In the genomic region with DNA sequence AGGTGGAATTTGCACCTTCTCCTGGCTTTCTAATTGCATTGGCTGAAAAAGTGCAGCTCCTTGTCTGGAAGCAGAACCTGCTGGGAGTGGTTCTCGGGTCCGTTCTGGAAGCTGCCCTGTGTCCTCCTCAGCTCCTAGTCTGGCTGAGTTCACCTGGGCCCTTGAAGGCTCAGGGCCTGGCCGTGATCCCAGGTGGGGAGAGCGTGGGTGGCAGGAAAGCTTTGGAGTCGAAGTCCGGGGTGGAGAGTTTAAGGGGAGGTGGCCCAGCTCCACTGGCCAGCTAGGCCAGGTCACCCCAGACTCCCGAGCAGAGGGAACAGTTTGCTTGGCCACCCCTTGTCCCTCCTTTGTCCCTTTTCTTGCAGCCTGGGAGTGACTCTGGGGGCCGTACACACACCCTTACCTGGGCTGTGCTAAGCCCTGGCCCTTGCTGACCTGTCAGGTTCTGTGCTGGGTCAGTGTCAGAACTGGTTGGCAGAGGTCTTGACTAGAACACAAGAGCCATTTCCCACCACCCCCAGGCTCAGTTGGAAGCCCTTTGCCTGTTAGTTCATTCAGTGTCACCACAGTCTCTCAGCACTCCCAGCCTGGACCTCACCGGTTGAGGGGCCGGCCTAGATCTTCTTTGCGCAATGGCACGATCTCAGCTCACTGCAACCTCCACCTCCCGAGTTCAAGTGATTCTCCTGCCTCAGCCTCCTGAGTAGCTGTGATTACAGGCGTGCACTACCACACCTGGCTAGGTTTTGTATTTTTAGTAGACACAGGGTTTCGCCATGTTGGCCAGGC, we compare ENCODE assay signal across 19 cellular contexts.
"Had no signal": no experiment of that assay in that cellular context is flagged by ENCODE, and none has a peak within 500 bp of the region (broad histone marks: within the 10 kb centered on the region; RNA-seq: fewer than 3 reads in every experiment).

No MANE protein-coding gene starts in this region.

- DNase-seq: activated CD4-positive, alpha-beta T cell treated with anti-CD3 and anti-CD28 coated beads, Interleukin-2, amount 10 ng/mL, durations not matched to agents 24 days and 14 days; activated naive CD4-positive, alpha-beta T cell treated with anti-CD3 and anti-CD28 coated beads, Interleukin-2, amount 10 ng/mL, durations not matched to agents 7 days and 5 days; activated T-cell treated with anti-CD3 and anti-CD28 coated beads for 4 hours; adrenal gland; body of pancreas; dorsolateral prefrontal cortex; esophagus squamous epithelium; foreskin fibroblast; heart left ventricle; naive thymus-derived CD4-positive, alpha-beta T cell; posterior cingulate gyrus; SK-N-SH; T-helper 1 cell; WERI-Rb-1 had no signal

- H3K4me3 Mint-ChIP-seq: activated CD4-positive, alpha-beta T cell treated with anti-CD3 and anti-CD28 coated beads, Interleukin-2, amount 10 ng/mL, durations not matched to agents 24 days and 14 days; activated naive CD4-positive, alpha-beta T cell treated with anti-CD3 and anti-CD28 coated beads, Interleukin-2, amount 10 ng/mL, durations not matched to agents 7 days and 5 days; naive thymus-derived CD4-positive, alpha-beta T cell; stimulated activated memory B cell treated with anti-CD40 and anti-IgM and Interleukin-4, amounts not matched to agents 10 μg/mL and 1 μg/mL and 100 μg/mL, for 72 hours; type B pancreatic cell had no signal

- H3K27me3 Mint-ChIP-seq: activated CD4-positive, alpha-beta T cell treated with anti-CD3 and anti-CD28 coated beads, Interleukin-2, amount 10 ng/mL, durations not matched to agents 24 days and 14 days; activated naive CD4-positive, alpha-beta T cell treated with anti-CD3 and anti-CD28 coated beads, Interleukin-2, amount 10 ng/mL, durations not matched to agents 7 days and 5 days; naive thymus-derived CD4-positive, alpha-beta T cell; stimulated activated memory B cell treated with anti-CD40 and anti-IgM and Interleukin-4, amounts not matched to agents 10 μg/mL and 1 μg/mL and 100 μg/mL, for 72 hours; type B pancreatic cell had no signal

- H3K27me3 ChIP-seq: adrenal gland, body of pancreas, dorsolateral prefrontal cortex, esophagus squamous epithelium, heart left ventricle, neutrophil, right atrium auricular region had no signal

- H3K9me3 Mint-ChIP-seq: activated T-helper 2 cell treated with anti-CD3 and anti-CD28 coated beads, Interferon-gamma antibody, Interleukin-2, Interleukin-4, amounts not matched to agents 10 μg/mL and 5 μg/mL and 100 μg/mL, durations not matched to agents 14 hours and 24 hours and 36 hours; stimulated activated memory B cell treated with anti-CD40 and anti-IgM and Interleukin-4, amounts not matched to agents 10 μg/mL and 1 μg/mL and 100 μg/mL, for 72 hours; type B pancreatic cell had no signal

- H3K27ac Mint-ChIP-seq: activated CD4-positive, alpha-beta T cell treated with anti-CD3 and anti-CD28 coated beads, Interleukin-2, amount 10 ng/mL, durations not matched to agents 24 days and 14 days; activated naive CD4-positive, alpha-beta T cell treated with anti-CD3 and anti-CD28 coated beads, Interleukin-2, amount 10 ng/mL, durations not matched to agents 7 days and 5 days; activated T-helper 2 cell treated with anti-CD3 and anti-CD28 coated beads, Interferon-gamma antibody, Interleukin-2, Interleukin-4, amounts not matched to agents 10 μg/mL and 5 μg/mL and 100 μg/mL, durations not matched to agents 14 hours and 24 hours and 36 hours; naive thymus-derived CD4-positive, alpha-beta T cell; stimulated activated memory B cell treated with anti-CD40 and anti-IgM and Interleukin-4, amounts not matched to agents 10 μg/mL and 1 μg/mL and 100 μg/mL, for 72 hours had no signal

- H3K9me3 ChIP-seq: adrenal gland, body of pancreas, esophagus squamous epithelium, neutrophil, right atrium auricular region, SK-N-SH had no signal

- H3K4me3 ChIP-seq: adrenal gland, body of pancreas, dorsolateral prefrontal cortex, esophagus squamous epithelium, heart left ventricle, right atrium auricular region had no signal

- ATAC-seq: body of pancreas; heart left ventricle; naive thymus-derived CD4-positive, alpha-beta T cell; stimulated activated memory B cell treated with anti-CD40 and anti-IgM and Interleukin-4, amounts not matched to agents 10 μg/mL and 1 μg/mL and 100 μg/mL, for 72 hours had no signal

- H3K36me3 ChIP-seq: neutrophil, right atrium auricular region had no signal

- H3K27ac ChIP-seq: adrenal gland, body of pancreas, dorsolateral prefrontal cortex, neutrophil, WERI-Rb-1 had no signal
